ENCODE assay signal across 17 cellular contexts in the genomic region with DNA sequence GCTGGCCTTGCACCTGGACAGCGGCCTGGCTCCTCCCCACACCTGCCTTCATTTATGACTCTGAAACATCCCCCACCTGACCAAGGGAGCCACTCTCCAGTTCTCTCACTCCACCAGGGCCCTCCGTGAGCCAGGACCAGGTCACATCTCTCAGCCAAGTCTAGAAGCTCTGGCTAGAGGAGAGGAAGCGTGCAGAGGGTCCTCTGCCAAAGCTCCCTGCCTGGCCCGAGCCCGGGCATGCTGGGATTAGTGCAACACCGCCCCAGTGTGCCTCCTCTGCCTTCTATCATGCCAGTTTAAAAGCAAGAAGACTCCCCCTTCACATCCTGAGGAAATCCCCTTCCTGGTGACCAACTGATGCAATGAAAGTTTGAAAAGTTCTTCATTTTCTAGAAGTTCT. TPM values are rescaled to one million over a fixed set of nuclear protein-coding genes. Genes with fewer than 3 reads are reported as not detected.
"Had no signal": no experiment of that assay in that cellular context is flagged by ENCODE, and none has a peak within 500 bp of the region (broad histone marks: within the 10 kb centered on the region; RNA-seq: fewer than 3 reads in every experiment).

No MANE protein-coding gene starts in this region.

- H3K4me1 ChIP-seq: parathyroid adenoma, tibial nerve had no signal

- H2AFZ ChIP-seq: parathyroid adenoma had no signal

- H3K27ac Mint-ChIP-seq: activated naive CD8-positive, alpha-beta T cell; stimulated activated memory B cell treated with anti-CD40 and anti-IgM and Interleukin-4, amounts not matched to agents 10 μg/mL and 1 μg/mL and 100 μg/mL, for 72 hours; T-helper 17 cell had no signal

- H3K36me3 Mint-ChIP-seq: stimulated activated memory B cell treated with anti-CD40 and anti-IgM and Interleukin-4, amounts not matched to agents 10 μg/mL and 1 μg/mL and 100 μg/mL, for 72 hours had no signal

- H3K27me3 ChIP-seq: brain microvascular endothelial cell, heart left ventricle, vagina had no signal

- ATAC-seq: heart left ventricle; stimulated activated memory B cell treated with anti-CD40 and anti-IgM and Interleukin-4, amounts not matched to agents 10 μg/mL and 1 μg/mL and 100 μg/mL, for 72 hours; T-helper 17 cell had no signal

- DNase-seq: activated CD4-positive, alpha-beta T cell treated with anti-CD3 and anti-CD28 coated beads, Interleukin-2, amount 50 U/mL, for 1 hour; activated T-cell treated with anti-CD3 and anti-CD28 coated beads for 4 hours; brain microvascular endothelial cell; cerebellar nuclear complex; effector memory CD4-positive, alpha-beta T cell; heart left ventricle; substantia nigra; T-helper 17 cell had no signal

- H3K9me3 ChIP-seq: heart left ventricle, tibial nerve, vagina had no signal

- H3K4me3 ChIP-seq: heart left ventricle, tibial nerve, vagina had no signal

- H3K27ac ChIP-seq: brain microvascular endothelial cell, epithelial cell of prostate, heart left ventricle, parathyroid adenoma, tibial nerve, vagina had no signal

- H3K9ac ChIP-seq: parathyroid adenoma had no signal

- H3K4me3 Mint-ChIP-seq: activated naive CD8-positive, alpha-beta T cell; stimulated activated memory B cell treated with anti-CD40 and anti-IgM and Interleukin-4, amounts not matched to agents 10 μg/mL and 1 μg/mL and 100 μg/mL, for 72 hours; T-helper 17 cell had no signal

- H3K36me3 ChIP-seq: brain microvascular endothelial cell, heart left ventricle, tibial nerve, vagina had no signal

RNA-seq across cellular contexts. Expression of a gene that starts 23.5 kb away (rescaled TPM):
- total RNA-seq: fibroblast of lung, heart left ventricle, lung microvascular endothelial cell, T-helper 17 cell, tibial nerve had no signal
- polyA plus RNA-seq: fibroblast of lung had no signal

RNA-seq across cellular contexts. Expression of a gene that starts 28.0 kb away (rescaled TPM):
- total RNA-seq: lung microvascular endothelial cell, T-helper 17 cell had no signal

RNA-seq across cellular contexts. Expression of a gene that starts 52.1 kb away (rescaled TPM):
- total RNA-seq: fibroblast of lung, frontal cortex, tibial nerve had no signal
- polyA plus RNA-seq: fibroblast of lung had no signal
